ENCODE assay signal across 17 cellular contexts in genomic region chrX:148732743-148733142, GRCh38.
DNase-seq lines count a peak whose midpoint lies in the region; ATAC-seq and FAIRE-seq lines count a peak whose summit lies in the region.
"Had no signal": no experiment of that assay in that cellular context is flagged by ENCODE, and none has a peak within 500 bp of the region (broad histone marks: within the 10 kb centered on the region; RNA-seq: fewer than 3 reads in every experiment).

No MANE protein-coding gene starts in this region.

- ATAC-seq in HG03565 (IDR thresholded peaks at IDR 0.05; ENCODE audit: unreplicated experiment): peak; percentile 89
- ATAC-seq in HG03108 (IDR thresholded peaks at IDR 0.05; ENCODE audit: unreplicated experiment): no peak
- no peak for ATAC-seq in HG03432 (IDR thresholded peaks at IDR 0.05; ENCODE audit: unreplicated experiment)
- ATAC-seq: GM23338 had no signal

- peak; percentile 56 for FAIRE-seq in GM18507 (lab: Jason Lieb, UNC)
- peak; percentile 36 for FAIRE-seq in colon (lab: Jason Lieb, UNC)
- FAIRE-seq: D721Med, GM12891, GM19239 had no signal

- DNase-seq in GM18507 (ENCODE audit: extremely low spot score, insufficient read length, low read depth): no peak
- DNase-seq in activated gamma-delta T cell (lab: John Stamatoyannopoulos, UW): no peak
- DNase-seq: CD4-positive, alpha-beta T cell; CD8-positive, alpha-beta memory T cell; DMS 273 treated with DMSO at 0.1 percent for 48 hours; DMS79 treated with DMSO at 0.1 percent for 48 hours; GF-D8; H9; HFFc6 had no signal
